ENCODE assay signal across 10 cellular contexts in the genomic region with DNA sequence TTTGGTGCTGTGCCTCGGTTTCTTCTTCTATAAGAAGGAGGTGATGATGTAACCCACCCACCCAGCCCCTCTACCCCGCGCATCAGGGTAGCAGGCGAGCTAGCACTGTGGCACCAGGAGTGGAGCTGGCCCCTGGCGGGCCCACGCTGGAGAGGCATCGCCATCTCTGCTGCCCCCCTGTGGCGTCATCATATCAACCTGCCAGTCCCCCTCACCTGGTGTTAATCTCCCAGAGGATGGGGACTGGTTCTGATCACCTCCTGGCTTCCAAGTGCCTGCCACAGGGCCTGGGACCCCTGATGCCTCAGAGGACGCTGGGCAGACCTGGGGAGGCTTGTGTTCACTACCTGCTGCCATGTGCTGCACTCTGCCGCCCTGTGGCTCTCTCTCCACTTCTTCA. TPM values are rescaled to one million over a fixed set of nuclear protein-coding genes. Genes with fewer than 3 reads are reported as not detected.
DNase-seq lines count a peak whose midpoint lies in the region; ATAC-seq and TF ChIP-seq lines count a peak whose summit lies in the region.
"Had no signal": no experiment of that assay in that cellular context is flagged by ENCODE, and none has a peak within 500 bp of the region (broad histone marks: within the 10 kb centered on the region; RNA-seq: fewer than 3 reads in every experiment).

No MANE protein-coding gene starts in this region.

- H2AFZ ChIP-seq in PC-3 (ENCODE audit: low read length): no peak overlapping the region

- no peak overlapping the region for H3K4me2 ChIP-seq in PC-3 (ENCODE audit: low read length)

- intact Hi-C loops in PC-3 (cut with micrococcal nuclease) (no loop called here), left ventricle myocardium superior (cut with micrococcal nuclease) (no loop called here)

- H4K20me1 ChIP-seq in PC-3 (ENCODE audit: low read length): no peaks in the 10 kb centered on the region

- POLR2A ChIA-PET in PC-3 (lab: Charles Lee; ENCODE audit: unreplicated experiment): no interaction called here

- CTCF ChIA-PET in PC-3 (lab: Charles Lee): interaction anchor here (0.6 kb wide), 1 partner anchor 400 kb away, joined by 3 read pairs; no protein-coding TSS in a partner anchor

- no TSS peak for BruUV-seq in PC-3 (replicated peaks; lab: Mats Ljungman, UMichigan)

- no peaks in the 10 kb centered on the region for H3K4me1 ChIP-seq in PC-3 (ENCODE audit: insufficient read depth, low read length)
- H3K4me1 ChIP-seq: prostate gland had no signal

- no peaks in the 10 kb centered on the region for H3K36me3 ChIP-seq in PC-3 (ENCODE audit: low read depth, low read length)
- H3K36me3 ChIP-seq: prostate gland had no signal

- TF ChIP-seq CTCF in PC-3 (conservative IDR thresholded peaks at IDR 0.05; ENCODE audit: low read depth, low read length): peak; percentile 38

- H3K27me3 ChIP-seq in PC-3 (ENCODE audit: low read length): no peaks in the 10 kb centered on the region

- no peaks in the 10 kb centered on the region for H3K79me2 ChIP-seq in PC-3 (ENCODE audit: low read length)

- H3K9ac ChIP-seq in PC-3 (ENCODE audit: low read length): no peak overlapping the region

- H3K4me3 ChIP-seq in PC-3 (ENCODE audit: low read length): no peak overlapping the region
- H3K4me3 ChIP-seq: prostate gland had no signal

- H3K27ac ChIP-seq in PC-3 (ENCODE audit: low read length): no peak overlapping the region
- H3K27ac ChIP-seq: prostate gland had no signal

- no peaks in the 10 kb centered on the region for H3K9me2 ChIP-seq in PC-3 (replicated peaks; ENCODE audit: low read length)

- no peaks in the 10 kb centered on the region for H3F3A ChIP-seq in PC-3 (ENCODE audit: low read length, unreplicated experiment)

- peak; percentile 12 for DNase-seq in stimulated activated CD4-positive, alpha-beta T cell treated with anti-CD3 and anti-CD28 coated beads, Interleukin-1b, Interleukin-23, amount 100 ng/mL, for 48 hours
- no peak for DNase-seq in stimulated activated CD4-positive, alpha-beta T cell treated with anti-CD3 and anti-CD28 coated beads, Interleukin-4, amount 100 ng/mL, for 1 hour
- no peak for DNase-seq in PC-3
- DNase-seq in left ventricle myocardium superior: no peak
- peak; percentile 41 for DNase-seq in ureter (ENCODE audit: low spot score)
- no peak for DNase-seq in amniotic stem cell (lab: John Stamatoyannopoulos, UW)

- no peaks in the 10 kb centered on the region for H3K9me3 ChIP-seq in PC-3 (ENCODE audit: low read length)
- H3K9me3 ChIP-seq: prostate gland had no signal

- ATAC-seq in PC-3: no peak
- peak; percentile 24 for ATAC-seq in left ventricle myocardium superior
- ATAC-seq in GM21825 (IDR thresholded peaks at IDR 0.05; ENCODE audit: unreplicated experiment): no peak
- ATAC-seq in HG02763 (IDR thresholded peaks at IDR 0.05; ENCODE audit: unreplicated experiment): no peak
- ATAC-seq: activated naive CD4-positive, alpha-beta T cell treated with anti-CD3 and anti-CD28 coated beads, Interleukin-2, amount 50 U/mL, for 72 hours had no signal

RNA-seq across cellular contexts. Expression of gene SORCS2, which starts 6.3 kb away (rescaled TPM):
- total RNA-seq in PC-3 (2014; rRNA removed) (4.1 and 6.6 TPM in 2 replicates), left ventricle myocardium superior (1.5 TPM), ureter (2.8 TPM)

Comparison
In these comparisons a context has a peak if more than half of its experiments do, and no peak if none do; other contexts are left out.
1. DNase-seq: peak in stimulated activated CD4-positive, alpha-beta T cell treated with anti-CD3 and anti-CD28 coated beads, Interleukin-1b, Interleukin-23, amount 100 ng/mL, for 48 hours (single experiment) and ureter (single experiment); none in stimulated activated CD4-positive, alpha-beta T cell treated with anti-CD3 and anti-CD28 coated beads, Interleukin-4, amount 100 ng/mL, for 1 hour (single experiment), PC-3 (single experiment), left ventricle myocardium superior (single experiment) and amniotic stem cell (single experiment).